2 cellular contexts compared by ENCODE assay signal in the genomic region with DNA sequence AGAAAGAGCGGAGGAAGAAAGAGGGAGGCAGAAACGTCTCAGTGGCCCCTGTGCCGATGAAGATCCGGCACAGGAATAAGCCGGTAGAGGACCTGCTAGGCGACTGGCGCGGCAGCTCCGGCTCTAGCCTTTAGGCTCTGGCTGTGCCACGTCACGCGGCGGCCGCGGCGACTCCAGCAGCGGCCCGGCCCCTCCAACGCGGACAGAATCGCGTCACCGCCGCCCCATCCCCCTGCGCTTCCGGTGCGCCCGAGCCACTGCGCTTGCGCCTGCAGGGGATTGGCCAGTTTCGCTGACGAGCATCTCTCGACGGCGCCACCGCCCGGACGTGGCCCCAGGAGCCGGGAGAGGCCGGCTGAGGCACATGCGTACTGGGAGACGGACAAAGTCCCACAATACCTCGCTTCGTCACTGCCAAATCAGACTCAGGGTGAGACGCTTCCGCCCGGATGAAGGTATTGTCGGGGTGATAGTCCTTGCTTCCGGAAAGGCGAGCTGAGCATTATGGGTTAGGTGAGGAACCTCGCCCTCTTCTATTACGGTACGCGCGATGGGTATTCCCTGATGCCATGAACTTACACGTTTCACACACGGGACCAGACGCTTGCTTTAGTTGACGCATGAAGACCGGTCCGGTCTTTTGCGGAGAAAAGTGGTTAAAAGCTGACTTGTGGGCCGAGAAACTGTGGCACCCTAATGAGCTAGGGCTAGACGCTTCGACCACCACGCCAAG.
A peak's percentile ranks its signal among the peaks of the same experiment; 100 is the strongest.
TF ChIP-seq lines count a peak whose summit lies in the region.

A gene (minus strand): TSS at position 105 of the 733 bp plus-strand sequence. CDS start 204 bp downstream, outside the sequence.

TF ChIP-seq in HCT116, 20 proteins besides CTCF, POLR2A, EP300 and RAD21 (continued from another document):
- no peak for TF ChIP-seq ZNF274 (IDR thresholded peaks at IDR 0.05; ENCODE audit: low read depth, low read length)
- TF ChIP-seq EZH2 (IDR thresholded peaks at IDR 0.05): no peak
- TF ChIP-seq, protein P1, sequence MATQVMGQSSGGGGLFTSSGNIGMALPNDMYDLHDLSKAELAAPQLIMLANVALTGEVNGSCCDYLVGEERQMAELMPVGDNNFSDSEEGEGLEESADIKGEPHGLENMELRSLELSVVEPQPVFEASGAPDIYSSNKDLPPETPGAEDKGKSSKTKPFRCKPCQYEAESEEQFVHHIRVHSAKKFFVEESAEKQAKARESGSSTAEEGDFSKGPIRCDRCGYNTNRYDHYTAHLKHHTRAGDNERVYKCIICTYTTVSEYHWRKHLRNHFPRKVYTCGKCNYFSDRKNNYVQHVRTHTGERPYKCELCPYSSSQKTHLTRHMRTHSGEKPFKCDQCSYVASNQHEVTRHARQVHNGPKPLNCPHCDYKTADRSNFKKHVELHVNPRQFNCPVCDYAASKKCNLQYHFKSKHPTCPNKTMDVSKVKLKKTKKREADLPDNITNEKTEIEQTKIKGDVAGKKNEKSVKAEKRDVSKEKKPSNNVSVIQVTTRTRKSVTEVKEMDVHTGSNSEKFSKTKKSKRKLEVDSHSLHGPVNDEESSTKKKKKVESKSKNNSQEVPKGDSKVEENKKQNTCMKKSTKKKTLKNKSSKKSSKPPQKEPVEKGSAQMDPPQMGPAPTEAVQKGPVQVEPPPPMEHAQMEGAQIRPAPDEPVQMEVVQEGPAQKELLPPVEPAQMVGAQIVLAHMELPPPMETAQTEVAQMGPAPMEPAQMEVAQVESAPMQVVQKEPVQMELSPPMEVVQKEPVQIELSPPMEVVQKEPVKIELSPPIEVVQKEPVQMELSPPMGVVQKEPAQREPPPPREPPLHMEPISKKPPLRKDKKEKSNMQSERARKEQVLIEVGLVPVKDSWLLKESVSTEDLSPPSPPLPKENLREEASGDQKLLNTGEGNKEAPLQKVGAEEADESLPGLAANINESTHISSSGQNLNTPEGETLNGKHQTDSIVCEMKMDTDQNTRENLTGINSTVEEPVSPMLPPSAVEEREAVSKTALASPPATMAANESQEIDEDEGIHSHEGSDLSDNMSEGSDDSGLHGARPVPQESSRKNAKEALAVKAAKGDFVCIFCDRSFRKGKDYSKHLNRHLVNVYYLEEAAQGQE (IDR thresholded peaks at IDR 0.05; ENCODE audit: low read depth): no peak
- peak; percentile 28 for TF ChIP-seq TCF7L2 (IDR thresholded peaks at IDR 0.05; ENCODE audit: borderline replicate concordance, extremely low read depth, insufficient read depth, insufficient read length)
- TF ChIP-seq, protein P2, sequence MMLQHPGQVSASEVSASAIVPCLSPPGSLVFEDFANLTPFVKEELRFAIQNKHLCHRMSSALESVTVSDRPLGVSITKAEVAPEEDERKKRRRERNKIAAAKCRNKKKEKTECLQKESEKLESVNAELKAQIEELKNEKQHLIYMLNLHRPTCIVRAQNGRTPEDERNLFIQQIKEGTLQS (IDR thresholded peaks at IDR 0.05): no peak
- TF ChIP-seq, protein P3, sequence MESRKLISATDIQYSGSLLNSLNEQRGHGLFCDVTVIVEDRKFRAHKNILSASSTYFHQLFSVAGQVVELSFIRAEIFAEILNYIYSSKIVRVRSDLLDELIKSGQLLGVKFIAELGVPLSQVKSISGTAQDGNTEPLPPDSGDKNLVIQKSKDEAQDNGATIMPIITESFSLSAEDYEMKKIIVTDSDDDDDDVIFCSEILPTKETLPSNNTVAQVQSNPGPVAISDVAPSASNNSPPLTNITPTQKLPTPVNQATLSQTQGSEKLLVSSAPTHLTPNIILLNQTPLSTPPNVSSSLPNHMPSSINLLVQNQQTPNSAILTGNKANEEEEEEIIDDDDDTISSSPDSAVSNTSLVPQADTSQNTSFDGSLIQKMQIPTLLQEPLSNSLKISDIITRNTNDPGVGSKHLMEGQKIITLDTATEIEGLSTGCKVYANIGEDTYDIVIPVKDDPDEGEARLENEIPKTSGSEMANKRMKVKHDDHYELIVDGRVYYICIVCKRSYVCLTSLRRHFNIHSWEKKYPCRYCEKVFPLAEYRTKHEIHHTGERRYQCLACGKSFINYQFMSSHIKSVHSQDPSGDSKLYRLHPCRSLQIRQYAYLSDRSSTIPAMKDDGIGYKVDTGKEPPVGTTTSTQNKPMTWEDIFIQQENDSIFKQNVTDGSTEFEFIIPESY (IDR thresholded peaks at IDR 0.05; ENCODE audit: extremely low read depth, insufficient replicate concordance, low read length): peak; percentile 21
- TF ChIP-seq JUND (IDR thresholded peaks at IDR 0.05): no peak
- peak; percentile 3; the same call in 1 of the 2 replicates for TF ChIP-seq CBX3 (IDR thresholded peaks at IDR 0.05; ENCODE audit: low read depth)
- TF ChIP-seq YY1 (IDR thresholded peaks at IDR 0.05; ENCODE audit: extremely low read depth, insufficient replicate concordance, low read depth, low read length): peak; percentile 68
- TF ChIP-seq POLR2AphosphoS5 (IDR thresholded peaks at IDR 0.05; ENCODE audit: low read depth, low read length): peak; percentile 99
- no peak; the same call in 1 of the 2 replicates for TF ChIP-seq ZFX (IDR thresholded peaks at IDR 0.05)
- no peak; the same call in 1 of the 2 replicates for TF ChIP-seq SRF (IDR thresholded peaks at IDR 0.05; ENCODE audit: low read depth)
- TF ChIP-seq FOSL1 (IDR thresholded peaks at IDR 0.05; ENCODE audit: low read depth): no peak

TF ChIP-seq in neural cell, 6 proteins besides CTCF, POLR2A, EP300 and RAD21 (continued from another document):
- TF ChIP-seq, protein P1 (IDR thresholded peaks at IDR 0.05; ENCODE audit: borderline replicate concordance): peak; percentile 69
TF ChIP-seq in neural cell: peak in this region for 5.
